ENCODE assay signal across 8 cellular contexts in genomic region chr1:146228710-146229477, GRCh38. TPM values are rescaled to one million over a fixed set of nuclear protein-coding genes. Genes with fewer than 3 reads are reported as not detected.
DNase-seq lines count a peak whose midpoint lies in the region; ATAC-seq and TF ChIP-seq lines count a peak whose summit lies in the region.
"Not testable (repeated sequence)": the region's sequence is repeated elsewhere in the genome, so short reads cannot be mapped to it uniquely, and the experiment has no call there.

Gene NOTCH2NLA (minus strand): TSS chr1:146229021. CDS start chr1:146189337, 39,684 bp downstream.

- not testable (repeated sequence) for H3K4me1 Mint-ChIP-seq in activated CD8-positive, alpha-beta T cell treated with anti-CD3 and anti-CD28 coated beads, Interleukin-2, amount 10 ng/mL, durations not matched to agents 7 days and 5 days (ENCODE audit: low read depth); brain; nephron

- H3K27me3 Mint-ChIP-seq in activated CD8-positive, alpha-beta T cell treated with anti-CD3 and anti-CD28 coated beads, Interleukin-2, amount 10 ng/mL, durations not matched to agents 7 days and 5 days (ENCODE audit: low read depth); brain; nephron (ENCODE audit: low read depth): not testable (repeated sequence)

- peak within 1 kb of the TSS; percentile 66 for H3K27ac ChIP-seq in GM23248
- not testable (repeated sequence) for H3K27ac ChIP-seq in PC-9
- H3K27ac ChIP-seq in cardiac muscle cell = peak within 1 kb of the TSS; percentile 72

- H3K4me2 ChIP-seq in GM23248 (ENCODE audit: unreplicated experiment); PC-9: not testable (repeated sequence)

- H3K4me1 ChIP-seq in GM23248 (ENCODE audit: insufficient read depth); PC-9 (replicated peaks; ENCODE audit: insufficient read depth); cardiac muscle cell (ENCODE audit: low read depth): not testable (repeated sequence)

- BruUV-seq in PC-9 (replicated peaks; lab: Mats Ljungman, UMichigan) = not testable (repeated sequence)

- 0% methylated on average over 3 to 26 of the region's 72 CpGs for WGBS in GM23248 (ENCODE audit: low coverage in 1 of 2, low lambda C conversion rate in 2 of 2, missing lambda C conversion rate in 2 of 2), 2 experiments

- intact Hi-C loops in PC-9 (cut with micrococcal nuclease; ENCODE audit: unreplicated experiment) = not testable (repeated sequence)

- H3K27me3 ChIP-seq in GM23248 (replicated peaks; ENCODE audit: insufficient read depth); PC-9 (ENCODE audit: insufficient read depth, low read depth); cardiac muscle cell: not testable (repeated sequence)

- H3K79me2 ChIP-seq in GM23248 (ENCODE audit: insufficient read depth); PC-9 (ENCODE audit: low read depth): not testable (repeated sequence)

- not testable (repeated sequence) for TF ChIP-seq CTCF in PC-9 (conservative IDR thresholded peaks at IDR 0.05); brain (conservative IDR thresholded peaks at IDR 0.05); cardiac muscle cell (IDR thresholded peaks at IDR 0.05; ENCODE audit: low read depth, low read length); nephron (IDR thresholded peaks at IDR 0.05; ENCODE audit: unreplicated experiment in 3 of 3)

- peak within 1 kb of the TSS; percentile 82 for H3K9ac ChIP-seq in GM23248

- CTCF ChIA-PET in PC-9 (lab: Charles Lee); activated CD8-positive, alpha-beta T cell treated with anti-CD3 and anti-CD28 coated beads, Interleukin-2, amount 10 ng/mL, durations not matched to agents 7 days and 5 days (lab: Charles Lee): not testable (repeated sequence)

- peak within 1 kb of the TSS; percentile 82 for H3K4me3 Mint-ChIP-seq in activated CD8-positive, alpha-beta T cell treated with anti-CD3 and anti-CD28 coated beads, Interleukin-2, amount 10 ng/mL, durations not matched to agents 7 days and 5 days
- H3K4me3 Mint-ChIP-seq in brain (peak within 1 kb of the TSS; percentile 76 to 84 (median 81)), nephron (peak within 1 kb of the TSS; percentile 80 to 84 (median 82))

- not testable (repeated sequence) for H2AFZ ChIP-seq in GM23248, PC-9

- H3K9me3 Mint-ChIP-seq in activated CD8-positive, alpha-beta T cell treated with anti-CD3 and anti-CD28 coated beads, Interleukin-2, amount 10 ng/mL, durations not matched to agents 7 days and 5 days (ENCODE audit: insufficient read depth); brain; nephron: not testable (repeated sequence)

- not testable (repeated sequence) for DNase-seq in A172 (ENCODE audit: low spot score); GM23248; cardiac muscle cell (ENCODE audit: low read depth in 1 of 2, low spot score in 1 of 2)
- peak in 1 of 2 experiments; percentile 38 for DNase-seq in PC-9
- peak; percentile 56 for DNase-seq in activated CD8-positive, alpha-beta T cell treated with anti-CD3 and anti-CD28 coated beads, Interleukin-2, amount 10 ng/mL, durations not matched to agents 7 days and 5 days
- DNase-seq in stimulated activated CD4-positive, alpha-beta T cell treated with anti-CD3 and anti-CD28 coated beads, Interleukin-4, amount 100 ng/mL, for 24 hours = peak; percentile 4

- in situ Hi-C loops in GM23248 (cut with MboI) = not testable (repeated sequence)

- not testable (repeated sequence) for H3K9me3 ChIP-seq in GM23248 (ENCODE audit: low read depth); PC-9 (ENCODE audit: insufficient read depth, low read depth); cardiac muscle cell (ENCODE audit: low read depth)

- peak within 1 kb of the TSS; percentile 75 for H3K27ac Mint-ChIP-seq in activated CD8-positive, alpha-beta T cell treated with anti-CD3 and anti-CD28 coated beads, Interleukin-2, amount 10 ng/mL, durations not matched to agents 7 days and 5 days
- peak within 1 kb of the TSS in 1 of 5 experiments; percentile 53 for H3K27ac Mint-ChIP-seq in brain
- peak within 1 kb of the TSS in 1 of 3 experiments; percentile 63 for H3K27ac Mint-ChIP-seq in nephron

- H3K36me3 Mint-ChIP-seq in activated CD8-positive, alpha-beta T cell treated with anti-CD3 and anti-CD28 coated beads, Interleukin-2, amount 10 ng/mL, durations not matched to agents 7 days and 5 days (ENCODE audit: low read depth); brain; nephron (ENCODE audit: low read depth): not testable (repeated sequence)

- not testable (repeated sequence) for H3F3A ChIP-seq in GM23248 (ENCODE audit: insufficient read depth); PC-9 (ENCODE audit: insufficient read depth, low read depth)

- H3K36me3 ChIP-seq in GM23248 (ENCODE audit: low read depth); PC-9 (ENCODE audit: low read depth); cardiac muscle cell: not testable (repeated sequence)

- H3K4me3 ChIP-seq in GM23248 (peak within 1 kb of the TSS; percentile 77), PC-9 (peak within 1 kb of the TSS; percentile 54; the same call in 1 of the 2 replicates), cardiac muscle cell (peak within 1 kb of the TSS; percentile 46)

- POLR2A ChIA-PET in PC-9 (lab: Charles Lee; ENCODE audit: unreplicated experiment); activated CD8-positive, alpha-beta T cell treated with anti-CD3 and anti-CD28 coated beads, Interleukin-2, amount 10 ng/mL, durations not matched to agents 7 days and 5 days (lab: Charles Lee): not testable (repeated sequence)

- ATAC-seq in activated CD8-positive, alpha-beta T cell treated with anti-CD3 and anti-CD28 coated beads, Interleukin-2, amount 10 ng/mL, durations not matched to agents 7 days and 5 days = peak; percentile 93

- not testable (repeated sequence) for H4K20me1 ChIP-seq in GM23248 (ENCODE audit: insufficient read depth); PC-9 (ENCODE audit: insufficient read depth)

- not testable (repeated sequence) for H3K9me2 ChIP-seq in GM23248 (ENCODE audit: insufficient read depth); PC-9 (ENCODE audit: insufficient read depth)

RNA-seq across cellular contexts. Expression of gene NOTCH2NLA, which starts in this region (rescaled TPM):
- total RNA-seq in A172 (2014; rRNA removed; shearing (Covaris generic)) = 20.8 and 22.8 TPM in 2 replicates
- 45.3 and 46.4 TPM in 2 replicates for total RNA-seq in GM23248 (2014; rRNA removed; shearing (Covaris generic))
- polyA plus RNA-seq in GM23248 (2016; fragmentation: Nextera tagmentation; extraction: Ambion mirVana) = 20.0 and 21.5 TPM in 2 replicates
- 45.8 and 57.5 TPM in 2 replicates for total RNA-seq in PC-9 (2021)
- 10 to 100 TPM; 21.9 to 22.2 TPM for total RNA-seq in activated CD8-positive, alpha-beta T cell treated with anti-CD3 and anti-CD28 coated beads, Interleukin-2, amount 10 ng/mL, durations not matched to agents 7 days and 5 days
- 2.5 TPM for polyA plus RNA-seq in brain (ENCODE audit: insufficient read depth, low read depth, low replicate concordance)
- total RNA-seq in cardiac muscle cell = 20.4 and 28.7 TPM in 2 replicates
- polyA plus RNA-seq in cardiac muscle cell = 20.5 and 27.1 TPM in 2 replicates
